In genomic region chr11:64019106-64020031, GRCh38 we compare ENCODE assay signal across 13 cellular contexts. TPM values are rescaled to one million over a fixed set of nuclear protein-coding genes. Genes with fewer than 3 reads are reported as not detected.
"Had no signal": no experiment of that assay in that cellular context is flagged by ENCODE, and none has a peak within 500 bp of the region (broad histone marks: within the 10 kb centered on the region; RNA-seq: fewer than 3 reads in every experiment).

No MANE protein-coding gene starts in this region.

- H3K27ac ChIP-seq: breast epithelium, tibial artery had no signal

- H3K4me1 ChIP-seq: breast epithelium had no signal

- ATAC-seq: activated CD8-positive, alpha-beta memory T cell treated with anti-CD3 and anti-CD28 coated beads, Interleukin-2, amount 10 ng/mL, durations not matched to agents 7 days and 5 days; activated naive CD4-positive, alpha-beta T cell treated with anti-CD3 and anti-CD28 coated beads, Interleukin-2, amount 50 U/mL, for 72 hours had no signal

- H3K4me3 ChIP-seq: breast epithelium, tibial artery had no signal

- DNase-seq: activated CD4-positive, alpha-beta T cell treated with anti-CD3 and anti-CD28 coated beads, Interleukin-2, amount 50 U/mL, for 48 hours; activated CD4-positive, CD25-positive, alpha-beta regulatory T cell treated with anti-CD3 and anti-CD28 coated beads, Interleukin-2, amount 50 U/mL, for 72 hours; activated CD8-positive, alpha-beta memory T cell treated with anti-CD3 and anti-CD28 coated beads, Interleukin-2, amount 10 ng/mL, durations not matched to agents 7 days and 5 days; activated effector memory CD4-positive, alpha-beta T cell treated with Interleukin-2 at 50 U/mL for 16 hours; activated T-cell treated with anti-CD3 and anti-CD28 coated beads, Interleukin-2, amount 50 U/mL, for 24 hours; endodermal cell; mesendoderm; nephron progenitor cell; tibial artery had no signal

- FAIRE-seq: islet of Langerhans had no signal

- H3K27me3 ChIP-seq: breast epithelium had no signal

- H3K36me3 ChIP-seq: breast epithelium, tibial artery had no signal

- H3K9me3 ChIP-seq: breast epithelium, tibial artery had no signal

RNA-seq across cellular contexts. Expression of gene FLRT1, which starts 16.4 kb away (rescaled TPM):
- total RNA-seq: activated CD8-positive, alpha-beta memory T cell treated with anti-CD3 and anti-CD28 coated beads, Interleukin-2, amount 10 ng/mL, durations not matched to agents 7 days and 5 days; activated naive CD4-positive, alpha-beta T cell treated with anti-CD3 and anti-CD28 coated beads, Interleukin-2, amount 50 U/mL, for 72 hours; breast epithelium; dermis microvascular lymphatic vessel endothelial cell; endodermal cell had no signal
